ENCODE assay signal across 1 cellular context in the genomic region with DNA sequence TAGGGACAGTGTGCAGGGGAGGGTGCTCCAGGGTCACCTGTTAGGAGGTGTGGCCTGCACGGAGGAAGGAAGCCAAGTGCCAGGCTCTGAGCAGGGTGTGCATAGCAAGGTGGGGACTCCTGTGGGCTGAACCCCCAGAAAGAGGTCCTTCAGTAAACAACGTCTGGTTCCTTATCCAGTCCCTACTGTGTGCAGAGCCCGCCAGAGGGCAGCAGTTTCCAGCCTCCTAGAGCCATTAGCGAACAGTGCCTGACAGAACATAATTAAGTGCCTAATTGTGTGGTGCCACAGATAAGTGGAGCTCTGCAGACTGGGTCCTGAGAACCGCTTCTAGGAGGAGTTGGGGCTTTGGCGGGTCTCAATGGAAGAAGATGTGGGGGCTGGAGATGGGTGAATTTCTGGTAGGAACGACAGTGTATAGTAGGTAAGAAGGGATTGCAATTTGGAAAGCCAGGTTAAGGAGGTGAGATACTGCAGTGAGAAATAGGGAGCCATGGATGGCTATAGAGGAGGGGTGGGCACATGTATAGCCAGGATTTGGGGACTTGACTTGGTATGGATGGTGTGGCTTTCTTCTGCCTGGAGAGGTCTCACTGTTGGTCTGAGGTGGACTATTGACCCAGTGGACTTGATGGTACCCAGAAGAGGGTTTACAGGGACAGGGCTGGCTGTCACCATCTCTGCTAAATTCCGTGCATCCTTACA.
TF ChIP-seq lines count a peak whose summit lies in the region.

No MANE protein-coding gene starts in this region.

TF ChIP-seq in HepG2, 621 proteins besides CTCF, POLR2A, EP300 and RAD21:
- TF ChIP-seq ZFY (CRISPR knock-in tag; IDR thresholded peaks at IDR 0.05) (no peak), HCFC1 (IDR thresholded peaks at IDR 0.05; ENCODE audit: low read depth, low read length) (no peak), STAG1 (CRISPR knock-in tag; IDR thresholded peaks at IDR 0.05) (0 out of 2 replicates have a peak, but pooled peaks have one; percentile 5), ZKSCAN1 (IDR thresholded peaks at IDR 0.05; ENCODE audit: low read length) (0 out of 2 replicates have a peak, but pooled peaks have one; percentile 30)
